Comparison of ENCODE assay signal across 25 cellular contexts in the genomic region with DNA sequence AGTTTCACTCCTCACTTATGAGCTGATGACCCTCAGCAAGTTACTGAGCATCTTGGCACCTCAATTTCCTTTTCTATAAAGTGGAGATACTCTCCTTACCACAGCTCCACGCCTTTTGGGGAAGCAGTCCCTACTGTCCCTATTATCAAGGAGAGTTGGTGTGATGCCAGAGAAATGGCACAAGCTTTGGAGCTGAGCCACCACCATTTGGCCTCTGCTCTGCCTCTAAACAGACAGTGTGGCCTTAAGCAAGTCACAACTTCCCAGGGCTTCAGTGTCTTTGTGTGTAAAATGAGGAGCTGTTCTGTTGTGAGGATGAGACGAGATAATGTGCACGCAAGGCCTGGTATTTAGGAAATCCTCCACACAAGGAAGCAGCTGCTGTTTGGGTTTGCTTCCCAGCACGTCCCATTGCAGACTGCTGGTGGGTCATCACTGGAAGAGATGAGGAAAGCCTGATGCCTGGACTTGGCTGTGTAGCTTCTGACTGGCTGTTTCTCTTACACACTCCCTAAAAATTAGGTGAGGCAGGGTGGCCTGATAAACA. TPM values are rescaled to one million over a fixed set of nuclear protein-coding genes. Genes with fewer than 3 reads are reported as not detected.
"Had no signal": no experiment of that assay in that cellular context is flagged by ENCODE, and none has a peak within 500 bp of the region (broad histone marks: within the 10 kb centered on the region; RNA-seq: fewer than 3 reads in every experiment).

No MANE protein-coding gene starts in this region.

- H3K27ac ChIP-seq: breast epithelium, PC-9, SK-N-MC, VCaP had no signal

- DNase-seq: activated CD4-positive, alpha-beta memory T cell treated with anti-CD3 and anti-CD28 coated beads for 36 hours; activated CD4-positive, alpha-beta T cell treated with anti-CD3 and anti-CD28 coated beads, Interleukin-2, amount 10 ng/mL, durations not matched to agents 7 days and 5 days; activated CD4-positive, CD25-positive, alpha-beta regulatory T cell; activated naive CD4-positive, alpha-beta T cell treated with anti-CD3 and anti-CD28 coated beads, Interleukin-2, amount 50 U/mL, for 16 hours; activated naive CD8-positive, alpha-beta T cell treated with anti-CD3 and anti-CD28 coated beads, Interleukin-2, amount 10 ng/mL, durations not matched to agents 7 days and 5 days; aorta; central memory CD4-positive, alpha-beta T cell; IMR-90; Kasumi-1; KBM-7; NCI-H1092; NCI-H1417; NCI-H2029 treated with DMSO at 0.1 percent for 48 hours; NCI-H510A treated with DMSO at 0.1 percent for 48 hours; NCI-H69; PC-9; SIG-M5; T-cell; T-helper 2 cell; T1000 had no signal

- H3K4me3 Mint-ChIP-seq: activated CD4-positive, alpha-beta memory T cell treated with anti-CD3 and anti-CD28 coated beads for 36 hours; activated CD4-positive, alpha-beta T cell treated with anti-CD3 and anti-CD28 coated beads, Interleukin-2, amount 10 ng/mL, durations not matched to agents 7 days and 5 days; activated naive CD8-positive, alpha-beta T cell treated with anti-CD3 and anti-CD28 coated beads, Interleukin-2, amount 10 ng/mL, durations not matched to agents 7 days and 5 days; T-cell had no signal

- H3K4me1 ChIP-seq: breast epithelium had no signal

- H3K27me3 ChIP-seq: breast epithelium had no signal

- H3K4me2 ChIP-seq: PC-9 had no signal

- H3K9me3 Mint-ChIP-seq: activated CD4-positive, alpha-beta memory T cell treated with anti-CD3 and anti-CD28 coated beads for 36 hours; activated CD4-positive, alpha-beta T cell treated with anti-CD3 and anti-CD28 coated beads, Interleukin-2, amount 10 ng/mL, durations not matched to agents 7 days and 5 days; T-cell had no signal

- H3K4me3 ChIP-seq: breast epithelium, PC-9, SK-N-MC had no signal

- H3K4me1 Mint-ChIP-seq: activated CD4-positive, alpha-beta T cell treated with anti-CD3 and anti-CD28 coated beads, Interleukin-2, amount 10 ng/mL, durations not matched to agents 7 days and 5 days; activated naive CD8-positive, alpha-beta T cell treated with anti-CD3 and anti-CD28 coated beads, Interleukin-2, amount 10 ng/mL, durations not matched to agents 7 days and 5 days; T-cell had no signal

- H3K27me3 Mint-ChIP-seq: activated CD4-positive, alpha-beta memory T cell treated with anti-CD3 and anti-CD28 coated beads for 36 hours; activated CD4-positive, alpha-beta T cell treated with anti-CD3 and anti-CD28 coated beads, Interleukin-2, amount 10 ng/mL, durations not matched to agents 7 days and 5 days; activated naive CD8-positive, alpha-beta T cell treated with anti-CD3 and anti-CD28 coated beads, Interleukin-2, amount 10 ng/mL, durations not matched to agents 7 days and 5 days; T-cell had no signal

- FAIRE-seq: TTC549 had no signal

- ATAC-seq: T-cell had no signal

- H2AFZ ChIP-seq: PC-9 had no signal

- H3K27ac Mint-ChIP-seq: activated CD4-positive, alpha-beta memory T cell treated with anti-CD3 and anti-CD28 coated beads for 36 hours; activated CD4-positive, alpha-beta T cell treated with anti-CD3 and anti-CD28 coated beads, Interleukin-2, amount 10 ng/mL, durations not matched to agents 7 days and 5 days; activated naive CD8-positive, alpha-beta T cell treated with anti-CD3 and anti-CD28 coated beads, Interleukin-2, amount 10 ng/mL, durations not matched to agents 7 days and 5 days; T-cell had no signal

RNA-seq across cellular contexts. Expression of gene SIRPB2, which starts 43.1 kb away (rescaled TPM):
- total RNA-seq: activated CD4-positive, alpha-beta memory T cell treated with anti-CD3 and anti-CD28 coated beads for 36 hours; activated CD4-positive, alpha-beta T cell treated with anti-CD3 and anti-CD28 coated beads, Interleukin-2, amount 10 ng/mL, durations not matched to agents 7 days and 5 days; activated CD8-positive, alpha-beta memory T cell treated with anti-CD3 and anti-CD28 coated beads for 36 hours; activated naive CD8-positive, alpha-beta T cell treated with anti-CD3 and anti-CD28 coated beads, Interleukin-2, amount 10 ng/mL, durations not matched to agents 7 days and 5 days; IMR-90 had no signal
- polyA plus RNA-seq: IMR-90 had no signal
